15 cellular contexts compared by ENCODE assay signal in genomic region chr19:4120531-4120930, GRCh38. TPM values are rescaled to one million over a fixed set of nuclear protein-coding genes. Genes with fewer than 3 reads are reported as not detected.
A peak's percentile ranks its signal among the peaks of the same experiment; 100 is the strongest.
DNase-seq lines count a peak whose midpoint lies in the region; ATAC-seq and TF ChIP-seq lines count a peak whose summit lies in the region.
"Had no signal": no experiment of that assay in that cellular context is flagged by ENCODE, and none has a peak within 500 bp of the region (broad histone marks: within the 10 kb centered on the region; RNA-seq: fewer than 3 reads in every experiment).

No MANE protein-coding gene starts in this region.

- peaks cover 16% of the 10 kb centered on the region for H3F3A ChIP-seq in MM.1S (ENCODE audit: insufficient read depth, low read length)

- H3K9me3 ChIP-seq in osteoblast (ENCODE audit: low read depth, low read length) (no peaks in the 10 kb centered on the region), MM.1S (replicated peaks; ENCODE audit: insufficient read depth, low read length) (no peaks in the 10 kb centered on the region)
- H3K9me3 ChIP-seq: pancreas, uterus had no signal

- H3K4me3 ChIP-seq in osteoblast (ENCODE audit: insufficient read depth, low read length) (no peak overlapping the region), MM.1S (ENCODE audit: low read length) (no peak overlapping the region)
- H3K4me3 ChIP-seq: pancreas, uterus had no signal

- H3K9me2 ChIP-seq in MM.1S (replicated peaks; ENCODE audit: insufficient read depth, low read length), result no peaks in the 10 kb centered on the region

- no peak overlapping the region for H3K9ac ChIP-seq in MM.1S (ENCODE audit: low read length)

- H3K27me3 ChIP-seq in osteoblast (ENCODE audit: insufficient read depth, low read length) (no peaks in the 10 kb centered on the region), MM.1S (replicated peaks; ENCODE audit: insufficient read depth, low read length) (no peaks in the 10 kb centered on the region)
- H3K27me3 ChIP-seq: pancreas, uterus had no signal

- no peak for ATAC-seq in GM18511 (IDR thresholded peaks at IDR 0.05; ENCODE audit: unreplicated experiment)
- ATAC-seq: pancreas had no signal

- peaks cover 71% of the 10 kb centered on the region for H3K79me2 ChIP-seq in osteoblast (ENCODE audit: insufficient read depth, low read length)
- peaks cover 63% of the 10 kb centered on the region for H3K79me2 ChIP-seq in MM.1S (ENCODE audit: low read length)

- peak overlapping the region; percentile 5 for H3K27ac ChIP-seq in osteoblast (ENCODE audit: low read depth, low read length)
- no peak overlapping the region for H3K27ac ChIP-seq in MM.1S (ENCODE audit: low read length)
- H3K27ac ChIP-seq: pancreas, uterus had no signal

- DNase-seq in ELR (ENCODE audit: low read depth) (peak; percentile 66), M059J (ENCODE audit: low read depth) (peak; percentile 81), dedifferentiated amniotic fluid mesenchymal stem cell (ENCODE audit: extremely low spot score) (peak; percentile 34), osteoblast (ENCODE audit: insufficient read length, low spot score, missing footprints) (peak; percentile 97), D341Med (ENCODE audit: low spot score) (no peak), MM.1S (no peak)
- DNase-seq: activated CD4-positive, alpha-beta memory T cell treated with anti-CD3 and anti-CD28 coated beads for 36 hours; CD4-positive, CD25-positive, alpha-beta regulatory T cell; Karpas-422; NCI-H187 treated with DMSO at 0.1 percent for 48 hours; NCI-H510A treated with DMSO at 0.1 percent for 48 hours; OCI-M1; uterus had no signal

- H3K4me2 ChIP-seq in osteoblast (ENCODE audit: insufficient read depth, low read length) (peak overlapping the region; percentile 14), MM.1S (ENCODE audit: low read depth, low read length) (no peak overlapping the region)

- H3K36me3 ChIP-seq in osteoblast (ENCODE audit: insufficient read depth, low read length) (peaks cover 23% of the 10 kb centered on the region), MM.1S (replicated peaks; ENCODE audit: insufficient read depth, low read length) (no peaks in the 10 kb centered on the region)
- H3K36me3 ChIP-seq: pancreas, uterus had no signal

- H2AFZ ChIP-seq in osteoblast (ENCODE audit: low read length) (no peak overlapping the region), MM.1S (ENCODE audit: low read length) (no peak overlapping the region)

- peaks cover 26% of the 10 kb centered on the region for H3K4me1 ChIP-seq in osteoblast (ENCODE audit: insufficient read depth, low read length)
- peaks cover 28% of the 10 kb centered on the region for H3K4me1 ChIP-seq in MM.1S (ENCODE audit: low read length)

- TF ChIP-seq CTCF in osteoblast (IDR thresholded peaks at IDR 0.05; ENCODE audit: extremely low read depth, low read depth, low read length) (no peak), MM.1S (IDR thresholded peaks at IDR 0.05; ENCODE audit: low read length) (no peak)

- peaks cover 55% of the 10 kb centered on the region for H4K20me1 ChIP-seq in osteoblast (ENCODE audit: insufficient read depth, low read length)
- no peaks in the 10 kb centered on the region for H4K20me1 ChIP-seq in MM.1S (ENCODE audit: insufficient read depth, low read length)

RNA-seq across cellular contexts. Expression of gene MAP2K2, which starts 3.4 kb away (rescaled TPM):
- total RNA-seq in M059J (2014; rRNA removed; shearing (Covaris generic)), result 115 and 162 TPM in 2 replicates
- total RNA-seq in osteoblast, result 221 and 233 TPM in 2 replicates

RNA-seq across cellular contexts. Expression of gene CREB3L3, which starts 32.9 kb away (rescaled TPM):
- total RNA-seq in M059J (2014; rRNA removed; shearing (Covaris generic)), result 0.39 TPM in 1 of 2 replicates, not detected in the other
- not detected in 2 replicates for total RNA-seq in osteoblast
- total RNA-seq: activated CD4-positive, alpha-beta memory T cell treated with anti-CD3 and anti-CD28 coated beads for 36 hours; CD4-positive, CD25-positive, alpha-beta regulatory T cell; uterus had no signal

RNA-seq across cellular contexts. Expression of gene ZBTB7A, which starts 53.8 kb away (rescaled TPM):
- 6.1 and 17.7 TPM in 2 replicates for total RNA-seq in M059J (2014; rRNA removed; shearing (Covaris generic))
- total RNA-seq in osteoblast, result 38.6 and 42.7 TPM in 2 replicates

Comparison
In these comparisons a context has a peak if more than half of its experiments do, and no peak if none do; other contexts are left out.
1. DNase-seq: peak in ELR (single experiment), M059J (single experiment), dedifferentiated amniotic fluid mesenchymal stem cell (single experiment) and osteoblast (single experiment); none in D341Med (single experiment) and MM.1S (single experiment).